12 cellular contexts compared by ENCODE assay signal in the genomic region with DNA sequence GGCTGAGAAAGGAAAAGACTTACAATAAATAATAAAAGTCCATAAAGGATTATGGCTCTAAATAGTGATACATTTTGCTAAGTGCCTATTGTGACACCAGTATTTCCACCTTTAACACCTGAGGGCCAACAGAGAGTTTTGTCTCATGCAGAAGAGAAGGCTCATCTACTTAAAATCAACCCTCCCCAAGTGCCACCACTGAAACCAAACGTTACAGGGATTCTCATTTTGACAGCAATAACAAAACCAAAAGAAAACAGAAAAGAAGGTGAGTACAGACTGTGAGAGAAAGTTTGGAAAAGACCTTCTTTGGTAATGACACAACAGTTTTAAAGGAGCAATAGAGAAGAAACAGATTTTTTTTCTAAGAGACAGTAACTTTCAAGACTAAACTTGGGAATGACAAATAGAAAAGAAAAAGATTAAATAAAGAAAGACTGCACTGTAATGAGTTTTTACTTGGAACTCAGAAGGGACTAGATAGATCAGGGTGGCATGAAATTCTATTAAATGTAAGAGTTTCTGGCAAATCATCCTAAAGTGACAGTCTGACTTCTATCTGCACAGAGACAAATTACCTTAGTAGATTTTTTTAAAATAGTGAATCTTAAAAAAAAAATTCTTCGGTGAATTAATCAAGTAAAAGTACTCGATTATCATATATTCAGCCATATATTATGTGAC.
A peak's percentile ranks its signal among the peaks of the same experiment; 100 is the strongest.
DNase-seq lines count a peak whose midpoint lies in the region; ATAC-seq and FAIRE-seq lines count a peak whose summit lies in the region.
"Had no signal": no experiment of that assay in that cellular context is flagged by ENCODE, and none has a peak within 500 bp of the region (broad histone marks: within the 10 kb centered on the region; RNA-seq: fewer than 3 reads in every experiment).

No MANE protein-coding gene starts in this region.

- CTCF ChIA-PET in activated CD8-positive, alpha-beta memory T cell treated with anti-CD3 and anti-CD28 coated beads, Interleukin-2, amount 10 ng/mL, durations not matched to agents 7 days and 5 days (lab: Charles Lee): no interaction called here

- peak; percentile 85 for ATAC-seq in activated CD8-positive, alpha-beta memory T cell treated with anti-CD3 and anti-CD28 coated beads, Interleukin-2, amount 10 ng/mL, durations not matched to agents 7 days and 5 days
- ATAC-seq in HG02571 (IDR thresholded peaks at IDR 0.05; ENCODE audit: unreplicated experiment): peak; percentile 78
- peak; percentile 62 for ATAC-seq in HG03565 (IDR thresholded peaks at IDR 0.05; ENCODE audit: unreplicated experiment)
- peak; percentile 59 for ATAC-seq in stimulated activated memory B cell treated with anti-CD40 and anti-IgM and Interleukin-4, amounts not matched to agents 10 μg/mL and 1 μg/mL and 100 μg/mL, for 72 hours

- DNase-seq in activated CD8-positive, alpha-beta memory T cell treated with anti-CD3 and anti-CD28 coated beads, Interleukin-2, amount 10 ng/mL, durations not matched to agents 7 days and 5 days: peak; percentile 58
- no peak for DNase-seq in activated CD8-positive, alpha-beta memory T cell treated with anti-CD3 and anti-CD28 coated beads, Interleukin-2, amount 50 U/mL, for 48 hours
- no peak for DNase-seq in NCI-H1694 (lab: John Stamatoyannopoulos, UW)
- no peak for DNase-seq in HTR-8/SVneo (ENCODE audit: insufficient read length, low spot score)
- no peak for DNase-seq in activated CD4-positive, CD25-positive, alpha-beta regulatory T cell treated with anti-CD3 and anti-CD28 coated beads, Interleukin-2, amount 50 U/mL, for 72 hours
- DNase-seq: activated CD4-positive, alpha-beta T cell treated with anti-CD3 and anti-CD28 coated beads, Interleukin-2, amount 50 U/mL, for 1 hour; cortex of kidney; NCI-H226 had no signal

- H3K27ac Mint-ChIP-seq in activated CD8-positive, alpha-beta memory T cell treated with anti-CD3 and anti-CD28 coated beads, Interleukin-2, amount 10 ng/mL, durations not matched to agents 7 days and 5 days: peak overlapping the region; percentile 84
- peak overlapping the region; percentile 69 for H3K27ac Mint-ChIP-seq in stimulated activated memory B cell treated with anti-CD40 and anti-IgM and Interleukin-4, amounts not matched to agents 10 μg/mL and 1 μg/mL and 100 μg/mL, for 72 hours

- FAIRE-seq in HTR-8/SVneo (lab: Jason Lieb, UNC): no peak
- FAIRE-seq: keratinocyte had no signal

- H3K36me3 Mint-ChIP-seq in activated CD8-positive, alpha-beta memory T cell treated with anti-CD3 and anti-CD28 coated beads, Interleukin-2, amount 10 ng/mL, durations not matched to agents 7 days and 5 days: peaks cover 38% of the 10 kb centered on the region
- peaks cover 60% of the 10 kb centered on the region for H3K36me3 Mint-ChIP-seq in stimulated activated memory B cell treated with anti-CD40 and anti-IgM and Interleukin-4, amounts not matched to agents 10 μg/mL and 1 μg/mL and 100 μg/mL, for 72 hours

- no peaks in the 10 kb centered on the region for H3K27me3 Mint-ChIP-seq in activated CD8-positive, alpha-beta memory T cell treated with anti-CD3 and anti-CD28 coated beads, Interleukin-2, amount 10 ng/mL, durations not matched to agents 7 days and 5 days
- H3K27me3 Mint-ChIP-seq in stimulated activated memory B cell treated with anti-CD40 and anti-IgM and Interleukin-4, amounts not matched to agents 10 μg/mL and 1 μg/mL and 100 μg/mL, for 72 hours: no peaks in the 10 kb centered on the region

- H3K4me1 Mint-ChIP-seq in activated CD8-positive, alpha-beta memory T cell treated with anti-CD3 and anti-CD28 coated beads, Interleukin-2, amount 10 ng/mL, durations not matched to agents 7 days and 5 days: peaks cover 50% of the 10 kb centered on the region
- peaks cover 51% of the 10 kb centered on the region for H3K4me1 Mint-ChIP-seq in stimulated activated memory B cell treated with anti-CD40 and anti-IgM and Interleukin-4, amounts not matched to agents 10 μg/mL and 1 μg/mL and 100 μg/mL, for 72 hours

- H3K9me3 Mint-ChIP-seq in activated CD8-positive, alpha-beta memory T cell treated with anti-CD3 and anti-CD28 coated beads, Interleukin-2, amount 10 ng/mL, durations not matched to agents 7 days and 5 days (ENCODE audit: low read depth): no peaks in the 10 kb centered on the region
- H3K9me3 Mint-ChIP-seq in stimulated activated memory B cell treated with anti-CD40 and anti-IgM and Interleukin-4, amounts not matched to agents 10 μg/mL and 1 μg/mL and 100 μg/mL, for 72 hours: peaks cover 3% of the 10 kb centered on the region

- H3K4me3 Mint-ChIP-seq in activated CD8-positive, alpha-beta memory T cell treated with anti-CD3 and anti-CD28 coated beads, Interleukin-2, amount 10 ng/mL, durations not matched to agents 7 days and 5 days: peak overlapping the region; percentile 18
- no peak overlapping the region for H3K4me3 Mint-ChIP-seq in stimulated activated memory B cell treated with anti-CD40 and anti-IgM and Interleukin-4, amounts not matched to agents 10 μg/mL and 1 μg/mL and 100 μg/mL, for 72 hours
